In the genomic region with DNA sequence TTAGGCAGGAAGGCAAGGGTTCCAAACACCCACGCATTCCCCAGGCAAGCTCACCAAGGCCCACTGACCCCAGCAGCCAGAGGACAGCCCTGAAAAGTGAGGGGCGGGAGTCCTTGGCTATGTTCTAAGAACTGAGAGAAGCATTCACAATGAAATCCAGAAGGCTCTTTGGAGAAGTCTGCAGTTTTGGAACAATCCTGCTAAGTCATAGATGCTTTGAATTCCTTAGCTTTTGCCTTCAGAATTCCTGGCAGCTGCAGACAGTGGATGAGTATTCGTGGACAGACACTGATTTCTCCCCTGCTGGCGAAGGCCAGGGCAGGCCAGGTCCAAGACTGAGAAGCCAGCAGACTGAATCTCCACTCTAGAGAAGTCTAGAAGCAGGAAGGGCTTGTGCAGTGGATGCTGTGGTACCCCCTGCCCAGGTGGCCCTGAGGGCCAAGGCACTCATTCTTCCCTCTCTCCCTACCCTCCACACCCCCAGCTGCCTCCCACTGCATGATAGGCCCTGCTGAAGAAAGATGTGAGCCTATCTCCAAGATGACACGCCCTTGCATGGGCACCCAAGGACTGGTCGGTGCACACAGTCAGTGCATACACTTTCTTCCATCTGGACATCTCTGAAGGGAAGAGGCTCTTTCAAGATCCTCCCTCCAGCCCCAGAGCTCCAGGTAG, we compare ENCODE assay signal across 1 cellular context.
TF ChIP-seq lines count a peak whose summit lies in the region.

No MANE protein-coding gene starts in this region.

TF ChIP-seq in H1, 55 proteins besides CTCF, POLR2A, EP300 and RAD21 (continued from another document):
- TF ChIP-seq SIN3A (conservative IDR thresholded peaks at IDR 0.05 in 1 of 2, IDR thresholded peaks at IDR 0.05 in 1 of 2; ENCODE audit: low read depth in 1 of 2, low read length in 2 of 2): no peak
- no peak for TF ChIP-seq JUND (IDR thresholded peaks at IDR 0.05; ENCODE audit: low read length)
- no peak for TF ChIP-seq EGR1 (IDR thresholded peaks at IDR 0.05; ENCODE audit: borderline replicate concordance, low read depth, low read length)
- TF ChIP-seq SP4 (IDR thresholded peaks at IDR 0.05; ENCODE audit: low read length): no peak
- TF ChIP-seq SRF (IDR thresholded peaks at IDR 0.05; ENCODE audit: low read depth, low read length): no peak
- no peak for TF ChIP-seq NRF1 (IDR thresholded peaks at IDR 0.05; ENCODE audit: low read depth, low read length)
- no peak for TF ChIP-seq USF2 (IDR thresholded peaks at IDR 0.05; ENCODE audit: low read length)
